ENCODE assay signal across 23 cellular contexts in the genomic region with DNA sequence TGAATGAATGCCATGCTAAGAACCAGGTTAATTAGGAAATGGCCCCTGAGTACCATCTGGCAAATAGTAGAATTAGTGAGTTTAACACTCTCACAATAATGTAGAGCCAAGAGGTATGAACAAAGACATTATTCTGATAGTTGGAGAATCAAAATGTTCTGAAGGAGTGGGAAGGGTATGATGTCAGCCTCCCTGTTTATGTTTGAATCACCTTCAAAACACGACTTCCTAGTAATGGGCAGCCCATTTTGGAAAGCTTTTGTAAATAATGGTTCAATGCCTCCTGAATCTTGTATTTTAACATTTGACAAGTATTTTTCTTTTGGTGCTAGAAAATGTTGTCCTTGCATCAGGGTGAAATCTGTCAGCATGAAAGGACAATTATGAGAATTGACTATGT.
"Had no signal": no experiment of that assay in that cellular context is flagged by ENCODE, and none has a peak within 500 bp of the region (broad histone marks: within the 10 kb centered on the region; RNA-seq: fewer than 3 reads in every experiment).

No MANE protein-coding gene starts in this region.

- H3K4me3 ChIP-seq: esophagus muscularis mucosa, heart left ventricle, psoas muscle, right lobe of liver, spleen, testis, tibial nerve, upper lobe of right lung, vagina had no signal

- ATAC-seq: heart left ventricle; naive thymus-derived CD4-positive, alpha-beta T cell; psoas muscle; right lobe of liver; stimulated activated memory B cell treated with anti-CD40 and anti-IgM and Interleukin-4, amounts not matched to agents 10 μg/mL and 1 μg/mL and 100 μg/mL, for 72 hours; stimulated activated naive CD8-positive, alpha-beta T cell treated with anti-CD3 and anti-CD28 coated beads, Interleukin-15, amount 100 ng/mL, for 72 hours; upper lobe of right lung had no signal

- DNase-seq: endodermal cell; foreskin melanocyte; heart left ventricle; hippocampal formation; kidney glomerular epithelial cell; mesendoderm; naive thymus-derived CD4-positive, alpha-beta T cell; nephron progenitor cell; psoas muscle; retina; right lobe of liver; spleen; stimulated activated CD4-positive, alpha-beta T cell treated with anti-CD3 and anti-CD28 coated beads, Interleukin-15, amount 100 ng/mL, for 24 hours; stimulated activated CD4-positive, alpha-beta T cell treated with anti-CD3 and anti-CD28 coated beads, Interleukin-1b, Interleukin-23, amount 100 ng/mL, for 48 hours; stimulated activated CD4-positive, alpha-beta T cell treated with anti-CD3 and anti-CD28 coated beads, Interleukin-4, amount 100 ng/mL, for 24 hours; stimulated activated naive CD8-positive, alpha-beta T cell treated with anti-CD3 and anti-CD28 coated beads, Interleukin-15, amount 100 ng/mL, for 72 hours; testis; upper lobe of right lung had no signal

- H3K27ac ChIP-seq: esophagus muscularis mucosa, heart left ventricle, neutrophil, psoas muscle, right lobe of liver, spleen, testis, tibial nerve, upper lobe of right lung, vagina had no signal

- H3K36me3 ChIP-seq: esophagus muscularis mucosa, heart left ventricle, neutrophil, right lobe of liver, spleen, tibial nerve, upper lobe of right lung, vagina had no signal

- H3K4me1 ChIP-seq: heart left ventricle, psoas muscle, right lobe of liver, spleen, testis, upper lobe of right lung, vagina had no signal

- H3K9me3 ChIP-seq: esophagus muscularis mucosa, heart left ventricle, neutrophil, psoas muscle, right lobe of liver, spleen, testis, tibial nerve, upper lobe of right lung, vagina had no signal

- H3K27me3 ChIP-seq: esophagus muscularis mucosa, heart left ventricle, neutrophil, right lobe of liver, spleen, testis, tibial nerve, upper lobe of right lung, vagina had no signal
